ENCODE assay signal across 1 cellular context in genomic region chr17:61235001-61235820, GRCh38.
TF ChIP-seq lines count a peak whose summit lies in the region.

No MANE protein-coding gene starts in this region.

TF ChIP-seq in GM23338, 12 proteins besides CTCF, POLR2A, EP300 and RAD21 (continued from another document):
- TF ChIP-seq ETS1 (IDR thresholded peaks at IDR 0.05) = no peak
- TF ChIP-seq REST (IDR thresholded peaks at IDR 0.05; ENCODE audit: unreplicated experiment) = no peak
- no peak for TF ChIP-seq POLR2AphosphoS5 (IDR thresholded peaks at IDR 0.05; ENCODE audit: low read depth)
- TF ChIP-seq JUNB (IDR thresholded peaks at IDR 0.05; ENCODE audit: unreplicated experiment) = no peak
- TF ChIP-seq STAT1 (IDR thresholded peaks at IDR 0.05; ENCODE audit: unreplicated experiment) = no peak
- TF ChIP-seq ZNF331 (CRISPR knock-in tag; IDR thresholded peaks at IDR 0.05; ENCODE audit: low read depth) = no peak
- no peak for TF ChIP-seq EZH2 (IDR thresholded peaks at IDR 0.05; ENCODE audit: low read depth, unreplicated experiment)
- no peak for TF ChIP-seq NANOG (IDR thresholded peaks at IDR 0.05; ENCODE audit: borderline replicate concordance)
- TF ChIP-seq ZNF114 (CRISPR knock-in tag; IDR thresholded peaks at IDR 0.05) = no peak
- no peak for TF ChIP-seq CREB1 (CRISPR knock-in tag; IDR thresholded peaks at IDR 0.05; ENCODE audit: low read depth)
- no peak for TF ChIP-seq EZH2phosphoT487 (IDR thresholded peaks at IDR 0.05; ENCODE audit: unreplicated experiment)
